Comparison of ENCODE assay signal across 8 cellular contexts in genomic region chr3:190119734-190120133, GRCh38. TPM values are rescaled to one million over a fixed set of nuclear protein-coding genes. Genes with fewer than 3 reads are reported as not detected.
DNase-seq lines count a peak whose midpoint lies in the region; ATAC-seq and TF ChIP-seq lines count a peak whose summit lies in the region.

No MANE protein-coding gene starts in this region.

- DNase-seq in Caco-2 (no peak), medulla oblongata (ENCODE audit: extremely low spot score) (peak; percentile 53), left lobe of liver (ENCODE audit: low spot score) (no peak), A172 (ENCODE audit: low spot score) (no peak), iPS-NIHi11 (ENCODE audit: low spot score) (no peak)

- H3K27me3 Mint-ChIP-seq in Caco-2 (ENCODE audit: insufficient read depth, unreplicated experiment), result no peaks in the 10 kb centered on the region
- peaks cover 30% of the 10 kb centered on the region for H3K27me3 Mint-ChIP-seq in activated naive CD8-positive, alpha-beta T cell

- H3K36me3 ChIP-seq in Caco-2 (ENCODE audit: control insufficient read depth, insufficient read depth, low read length), result no peaks in the 10 kb centered on the region

- POLR2A ChIA-PET in Caco-2 (lab: Charles Lee), result interaction anchor here (1.2 to 1.4 kb wide), 2 partner anchors 65 to 105 kb away, joined by 3 to 4 read pairs; no protein-coding TSS in a partner anchor

- no peaks in the 10 kb centered on the region for H3K27me3 ChIP-seq in Caco-2 (replicated peaks; ENCODE audit: control insufficient read depth, insufficient read depth, low read length)

- H3K4me3 ChIP-seq in Caco-2 (ENCODE audit: low read depth, low read length), result peak overlapping the region; percentile 82

- CTCF ChIA-PET in Caco-2 (lab: Charles Lee), result interaction anchor here (1.5 to 1.9 kb wide), 2 partner anchors 63 to 158 kb away, joined by 4 to 13 read pairs; no protein-coding TSS in a partner anchor

- peaks cover 62% of the 10 kb centered on the region for H3K4me1 ChIP-seq in Caco-2

- peaks cover 4% of the 10 kb centered on the region for H3K36me3 Mint-ChIP-seq in Caco-2 (ENCODE audit: insufficient read depth, unreplicated experiment)
- no peaks in the 10 kb centered on the region for H3K36me3 Mint-ChIP-seq in activated naive CD8-positive, alpha-beta T cell

- BruUV-seq in Caco-2 (replicated peaks; lab: Mats Ljungman, UMichigan), result TSS peak; percentile 56

- peak overlapping the region; percentile 79 for H3K4me3 Mint-ChIP-seq in Caco-2 (ENCODE audit: unreplicated experiment)
- H3K4me3 Mint-ChIP-seq in activated naive CD8-positive, alpha-beta T cell, result peak overlapping the region; percentile 83

- H3K9me3 Mint-ChIP-seq in Caco-2 (ENCODE audit: unreplicated experiment), result no peaks in the 10 kb centered on the region
- H3K9me3 Mint-ChIP-seq in activated naive CD8-positive, alpha-beta T cell (ENCODE audit: low read depth), result no peaks in the 10 kb centered on the region

- TF ChIP-seq CTCF in Caco-2 (IDR thresholded peaks at IDR 0.05; ENCODE audit: insufficient read depth in 1 of 2, low read depth in 1 of 2, low read length in 1 of 2, severe bottlenecking in 1 of 2, unreplicated experiment in 1 of 2), result no peak

- peak; percentile 12 for ATAC-seq in HG02610 (IDR thresholded peaks at IDR 0.05; ENCODE audit: unreplicated experiment)
- no peak for ATAC-seq in left lobe of liver
- no peak for ATAC-seq in HG02973 (IDR thresholded peaks at IDR 0.05; ENCODE audit: unreplicated experiment)

- intact Hi-C loops in Caco-2 (cut with micrococcal nuclease; ENCODE audit: unreplicated experiment), result loop anchor here (1.0 to 5.0 kb wide), 9 partner anchors 42 to 203 kb away; partner anchors contain the start of gene CLDN1

- H3K27ac Mint-ChIP-seq in Caco-2 (ENCODE audit: unreplicated experiment), result peak overlapping the region; percentile 65
- H3K27ac Mint-ChIP-seq in activated naive CD8-positive, alpha-beta T cell, result no peak overlapping the region

- H3K4me1 Mint-ChIP-seq in Caco-2 (ENCODE audit: low read depth, unreplicated experiment), result peaks cover 43% of the 10 kb centered on the region
- H3K4me1 Mint-ChIP-seq in activated naive CD8-positive, alpha-beta T cell (ENCODE audit: low read depth), result peaks cover 6% of the 10 kb centered on the region

- peaks cover under 1% of the 10 kb centered on the region; the same call in 1 of the 2 replicates for H3K9me3 ChIP-seq in Caco-2

RNA-seq across cellular contexts. Expression of gene P3H2, which starts 1.0 kb away (rescaled TPM):
- 37.9 and 55.8 TPM in 2 replicates for total RNA-seq in Caco-2 (2022)
- 3.9 TPM for total RNA-seq in left lobe of liver
- total RNA-seq in A172 (2014; rRNA removed; shearing (Covaris generic)), result 12.6 and 30.3 TPM in 2 replicates
